ENCODE assay signal across 16 cellular contexts in genomic region chr20:8749101-8749500, GRCh38.
"Had no signal": no experiment of that assay in that cellular context is flagged by ENCODE, and none has a peak within 500 bp of the region (broad histone marks: within the 10 kb centered on the region; RNA-seq: fewer than 3 reads in every experiment).

No MANE protein-coding gene starts in this region.

- H2AFZ ChIP-seq: neural progenitor cell had no signal

- H3K27me3 ChIP-seq: esophagus squamous epithelium, neural progenitor cell, spleen, stomach, upper lobe of right lung had no signal

- H3K9ac ChIP-seq: neural progenitor cell had no signal

- H3K27ac ChIP-seq: esophagus squamous epithelium, neural progenitor cell, spleen, stomach, thoracic aorta, upper lobe of right lung had no signal

- H3K36me3 ChIP-seq: esophagus squamous epithelium, neural progenitor cell, spleen, thoracic aorta, upper lobe of right lung had no signal

- H3K4me2 ChIP-seq: neural progenitor cell had no signal

- H3K4me3 ChIP-seq: esophagus squamous epithelium, neural progenitor cell, spleen, stomach, thoracic aorta, upper lobe of right lung had no signal

- H3K9me3 ChIP-seq: esophagus squamous epithelium, spleen, stomach, thoracic aorta, upper lobe of right lung had no signal

- ATAC-seq: activated CD8-positive, alpha-beta T cell treated with anti-CD3 and anti-CD28 coated beads for 36 hours; left colon; sciatic nerve; upper lobe of right lung; WTC11 had no signal

- H3K4me1 ChIP-seq: esophagus squamous epithelium, neural progenitor cell, spleen, upper lobe of right lung had no signal

- DNase-seq: activated CD4-positive, alpha-beta T cell treated with anti-CD3 and anti-CD28 coated beads for 4 hours; activated CD8-positive, alpha-beta T cell treated with anti-CD3 and anti-CD28 coated beads for 36 hours; activated effector memory CD4-positive, alpha-beta T cell treated with anti-CD3 and anti-CD28 coated beads, Interleukin-2, amount 50 U/mL, for 16 hours; activated T-cell treated with anti-CD3 and anti-CD28 coated beads, Interleukin-2, amount 50 U/mL, for 48 hours; amniotic stem cell; effector CD8-positive, alpha-beta T cell; esophagus squamous epithelium; left colon; naive B cell; spleen; stomach; upper lobe of right lung had no signal
